ENCODE assay signal across 23 cellular contexts in genomic region chr11:33615751-33616150, GRCh38.
"Had no signal": no experiment of that assay in that cellular context is flagged by ENCODE, and none has a peak within 500 bp of the region (broad histone marks: within the 10 kb centered on the region; RNA-seq: fewer than 3 reads in every experiment).

No MANE protein-coding gene starts in this region.

- H3K27ac ChIP-seq: KMS-11 had no signal

- H3K4me3 ChIP-seq: K562 had no signal

- H3K4me2 ChIP-seq: KMS-11, SK-N-SH had no signal

- DNase-seq: Kasumi-1, MV-4-11, NCI-H1092, NCI-H1105 treated with DMSO at 0.1 percent for 48 hours, NCI-H1436, NCI-H187, NCI-H2029, NCI-H2081 treated with DMSO at 0.1 percent for 48 hours, NCI-H2171, NCI-H226, NCI-H446, NCI-H510A, NCI-H524 treated with DMSO at 0.1 percent for 48 hours, NCI-H69, NCI-H774, RPMI8226, SHP77, SK-N-SH, SW 1271 had no signal

- H3K9me2 ChIP-seq: SK-N-SH had no signal

- H3K9ac ChIP-seq: KMS-11, SK-N-SH had no signal

- H3K9me3 ChIP-seq: SK-N-SH had no signal

- FAIRE-seq: HTR-8/SVneo, K562, RCC 7860 had no signal
